In genomic region chr6:119526609-119527605, GRCh38 we compare ENCODE assay signal across 1 cellular context.
TF ChIP-seq lines count a peak whose summit lies in the region.

No MANE protein-coding gene starts in this region.

TF ChIP-seq in SK-N-SH, 30 proteins besides CTCF, POLR2A, EP300 and RAD21 (continued from another document):
- no peak for TF ChIP-seq ELF1 (IDR thresholded peaks at IDR 0.05)
- TF ChIP-seq TAF1 (IDR thresholded peaks at IDR 0.05; ENCODE audit: borderline replicate concordance, low read depth, low read length), result no peak
